ENCODE assay signal across 12 cellular contexts in the genomic region with DNA sequence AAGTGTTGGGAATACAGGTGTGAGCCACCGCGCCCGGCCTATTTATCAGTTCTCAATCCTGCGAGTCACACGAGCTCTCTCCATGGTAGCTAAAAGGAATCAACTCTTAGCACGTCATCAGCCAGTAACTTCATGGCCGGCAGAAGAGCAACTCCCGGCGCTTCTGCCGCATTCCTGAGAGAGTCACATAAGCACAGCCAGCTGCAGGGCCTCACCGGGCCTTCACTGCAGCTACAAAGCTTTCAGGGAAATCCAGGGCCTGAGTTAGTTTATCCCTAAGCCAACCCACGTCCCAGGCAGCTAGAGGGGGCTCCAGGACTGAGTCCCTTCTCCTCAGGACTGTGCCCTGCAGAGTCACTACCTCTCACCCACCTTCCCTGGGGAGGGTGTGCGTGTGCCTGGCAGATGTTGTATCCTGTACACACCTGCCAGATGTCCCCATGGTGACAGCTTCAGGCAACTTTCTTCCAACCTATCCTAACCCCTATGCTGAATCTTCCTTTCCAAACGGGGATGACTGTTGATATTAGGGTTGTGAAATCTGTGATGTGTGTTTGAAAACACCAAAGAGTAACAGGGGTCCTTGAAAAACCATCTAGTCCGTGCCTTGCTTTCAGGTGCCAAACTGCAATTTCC. TPM values are rescaled to one million over a fixed set of nuclear protein-coding genes. Genes with fewer than 3 reads are reported as not detected.
DNase-seq lines count a peak whose midpoint lies in the region; ATAC-seq and TF ChIP-seq lines count a peak whose summit lies in the region.
"Had no signal": no experiment of that assay in that cellular context is flagged by ENCODE, and none has a peak within 500 bp of the region (broad histone marks: within the 10 kb centered on the region; RNA-seq: fewer than 3 reads in every experiment).

No MANE protein-coding gene starts in this region.

- H4K5ac ChIP-seq in mesendoderm (ENCODE audit: low read length), result no peak overlapping the region

- no peaks in the 10 kb centered on the region for H3K9me3 Mint-ChIP-seq in activated naive CD8-positive, alpha-beta T cell treated with anti-CD3 and anti-CD28 coated beads, Interleukin-2, amount 50 U/mL, for 24 hours
- no peaks in the 10 kb centered on the region for H3K9me3 Mint-ChIP-seq in activated naive CD8-positive, alpha-beta T cell treated with anti-CD3 and anti-CD28 coated beads for 36 hours
- H3K9me3 Mint-ChIP-seq in chondrocyte (ENCODE audit: low read depth), result no peaks in the 10 kb centered on the region
- H3K9me3 Mint-ChIP-seq: activated CD4-positive, alpha-beta memory T cell treated with anti-CD3 and anti-CD28 coated beads for 36 hours had no signal

- peak overlapping the region; percentile 20 for H3K56ac ChIP-seq in mesendoderm (ENCODE audit: low read length)

- no peak overlapping the region for H2BK15ac ChIP-seq in mesendoderm (replicated peaks; ENCODE audit: low read depth)

- no peak overlapping the region for H4K8ac ChIP-seq in mesendoderm (ENCODE audit: low read depth, low read length)

- DNase-seq in activated naive CD8-positive, alpha-beta T cell treated with anti-CD3 and anti-CD28 coated beads, Interleukin-2, amount 50 U/mL, for 24 hours, result no peak
- DNase-seq in activated naive CD8-positive, alpha-beta T cell treated with anti-CD3 and anti-CD28 coated beads for 36 hours, result no peak
- DNase-seq in chondrocyte (ENCODE audit: low spot score) (no peak), mesendoderm (peak; percentile 87), cortex of kidney (lab: John Stamatoyannopoulos, UW) (no peak), SKM-1 treated with dmso at 0.1 percent for 144 hours (lab: John Stamatoyannopoulos, UW; ENCODE audit: unreplicated experiment) (no peak), GM13977 (ENCODE audit: low spot score) (no peak)
- DNase-seq: activated CD4-positive, alpha-beta memory T cell treated with anti-CD3 and anti-CD28 coated beads for 36 hours; amygdala; upper lobe of left lung had no signal

- H2BK120ac ChIP-seq in mesendoderm (ENCODE audit: low read depth, low read length), result no peak overlapping the region

- no peak overlapping the region for H3K4me2 ChIP-seq in mesendoderm (ENCODE audit: low read length)
- H3K4me2 ChIP-seq: A549 had no signal

- H3K4me1 Mint-ChIP-seq in activated naive CD8-positive, alpha-beta T cell treated with anti-CD3 and anti-CD28 coated beads, Interleukin-2, amount 50 U/mL, for 24 hours, result no peaks in the 10 kb centered on the region
- H3K4me1 Mint-ChIP-seq in activated naive CD8-positive, alpha-beta T cell treated with anti-CD3 and anti-CD28 coated beads for 36 hours, result peaks cover 4% of the 10 kb centered on the region
- peaks cover 41% of the 10 kb centered on the region for H3K4me1 Mint-ChIP-seq in chondrocyte (ENCODE audit: low read depth)

- H3K36me3 ChIP-seq in mesendoderm (ENCODE audit: control insufficient read depth, insufficient read depth, low read length) (no peaks in the 10 kb centered on the region), urinary bladder (ENCODE audit: insufficient read depth) (no peaks in the 10 kb centered on the region)

- H3K27me3 ChIP-seq in mesendoderm (ENCODE audit: insufficient read depth, low read length, poor library complexity), result no peaks in the 10 kb centered on the region
- H3K27me3 ChIP-seq: upper lobe of left lung had no signal

- TF ChIP-seq CTCF in chondrocyte (IDR thresholded peaks at IDR 0.05), result peak; percentile 13
- no peak for TF ChIP-seq CTCF in GM13977 (IDR thresholded peaks at IDR 0.05; ENCODE audit: extremely low read depth, insufficient read depth, missing control alignments)

- H3K9ac ChIP-seq in mesendoderm (ENCODE audit: low read length), result no peak overlapping the region

- H3K4me1 ChIP-seq in mesendoderm (ENCODE audit: control insufficient read depth, low read depth, low read length) (no peaks in the 10 kb centered on the region), urinary bladder (ENCODE audit: insufficient read depth) (no peaks in the 10 kb centered on the region)
- H3K4me1 ChIP-seq: A549 had no signal

- H3K4me3 ChIP-seq in mesendoderm (ENCODE audit: low read length) (no peak overlapping the region), urinary bladder (ENCODE audit: low read depth, low read length) (no peak overlapping the region)
- H3K4me3 ChIP-seq: A549, upper lobe of left lung had no signal

- no peak overlapping the region for H3K4ac ChIP-seq in mesendoderm (ENCODE audit: low read depth, low read length)

- no peak for ATAC-seq in activated naive CD8-positive, alpha-beta T cell treated with anti-CD3 and anti-CD28 coated beads, Interleukin-2, amount 50 U/mL, for 24 hours

- H3K36me3 Mint-ChIP-seq in activated naive CD8-positive, alpha-beta T cell treated with anti-CD3 and anti-CD28 coated beads, Interleukin-2, amount 50 U/mL, for 24 hours (ENCODE audit: low read depth), result no peaks in the 10 kb centered on the region
- H3K36me3 Mint-ChIP-seq in activated naive CD8-positive, alpha-beta T cell treated with anti-CD3 and anti-CD28 coated beads for 36 hours, result peaks cover 2% of the 10 kb centered on the region
- peaks cover 11% of the 10 kb centered on the region for H3K36me3 Mint-ChIP-seq in chondrocyte (ENCODE audit: low read depth)
- H3K36me3 Mint-ChIP-seq: activated CD4-positive, alpha-beta memory T cell treated with anti-CD3 and anti-CD28 coated beads for 36 hours had no signal

- H3K27ac ChIP-seq in mesendoderm (ENCODE audit: low read depth, low read length) (no peak overlapping the region), urinary bladder (ENCODE audit: low read depth) (peak overlapping the region; percentile 11)
- H3K27ac ChIP-seq: A549 had no signal

- H2AK5ac ChIP-seq in mesendoderm (ENCODE audit: low read length), result no peak overlapping the region

- in situ Hi-C loops in GM13977 (cut with MboI; ENCODE audit: low pct_unique_long_range_greater_than_20kb, low sequenced_read_pairs, unreplicated experiment), result no loop called here

- H3K23ac ChIP-seq in mesendoderm (ENCODE audit: low read length), result no peak overlapping the region

- no peak overlapping the region for H3K18ac ChIP-seq in mesendoderm (ENCODE audit: low read length)

- H3K27ac Mint-ChIP-seq in activated naive CD8-positive, alpha-beta T cell treated with anti-CD3 and anti-CD28 coated beads, Interleukin-2, amount 50 U/mL, for 24 hours, result peak overlapping the region; percentile 29
- no peak overlapping the region for H3K27ac Mint-ChIP-seq in activated naive CD8-positive, alpha-beta T cell treated with anti-CD3 and anti-CD28 coated beads for 36 hours
- H3K27ac Mint-ChIP-seq in chondrocyte (ENCODE audit: unreplicated experiment), result no peak overlapping the region
- H3K27ac Mint-ChIP-seq: activated CD4-positive, alpha-beta memory T cell treated with anti-CD3 and anti-CD28 coated beads for 36 hours had no signal

- H3K4me3 Mint-ChIP-seq in activated naive CD8-positive, alpha-beta T cell treated with anti-CD3 and anti-CD28 coated beads, Interleukin-2, amount 50 U/mL, for 24 hours, result no peak overlapping the region
- no peak overlapping the region for H3K4me3 Mint-ChIP-seq in activated naive CD8-positive, alpha-beta T cell treated with anti-CD3 and anti-CD28 coated beads for 36 hours
- H3K4me3 Mint-ChIP-seq in chondrocyte (ENCODE audit: unreplicated experiment), result no peak overlapping the region
- H3K4me3 Mint-ChIP-seq: activated CD4-positive, alpha-beta memory T cell treated with anti-CD3 and anti-CD28 coated beads for 36 hours had no signal

- H3K79me1 ChIP-seq in mesendoderm (ENCODE audit: low read length), result peaks cover 42% of the 10 kb centered on the region

- H3K79me2 ChIP-seq in mesendoderm (ENCODE audit: control insufficient read depth, insufficient read depth, low read length), result peaks cover 5% of the 10 kb centered on the region

- no peaks in the 10 kb centered on the region for H3K27me3 Mint-ChIP-seq in activated naive CD8-positive, alpha-beta T cell treated with anti-CD3 and anti-CD28 coated beads, Interleukin-2, amount 50 U/mL, for 24 hours
- H3K27me3 Mint-ChIP-seq in activated naive CD8-positive, alpha-beta T cell treated with anti-CD3 and anti-CD28 coated beads for 36 hours, result no peaks in the 10 kb centered on the region
- no peaks in the 10 kb centered on the region for H3K27me3 Mint-ChIP-seq in chondrocyte (ENCODE audit: low read depth)
- H3K27me3 Mint-ChIP-seq: activated CD4-positive, alpha-beta memory T cell treated with anti-CD3 and anti-CD28 coated beads for 36 hours had no signal

- no peak overlapping the region for H2BK5ac ChIP-seq in mesendoderm (ENCODE audit: low read length)

- no CpG with 5 or more reads among the region's 15 CpGs for WGBS in mesendoderm (ENCODE audit: extremely low coverage, insufficient coverage, low lambda C conversion rate)
- 41% methylated on average over 15 of the region's 15 CpGs for WGBS in urinary bladder

RNA-seq across cellular contexts. Expression of a gene that starts 45.9 kb away (rescaled TPM):
- 10 to 100 TPM; 27.2 to 29.1 TPM for total RNA-seq in activated naive CD8-positive, alpha-beta T cell treated with anti-CD3 and anti-CD28 coated beads for 36 hours
- total RNA-seq in chondrocyte, result 79.6 to 88.1 TPM (median 80.8 TPM) in 3 replicates
- 8.0 TPM for polyA plus RNA-seq in mesendoderm (2013, experiment 1 of 2)
- 8.5 TPM for polyA plus RNA-seq in mesendoderm (2013, experiment 2 of 2)
- total RNA-seq in urinary bladder, result 59.6 TPM
- polyA plus RNA-seq in urinary bladder, result 33.1 TPM
